14 cellular contexts compared by ENCODE assay signal in the genomic region with DNA sequence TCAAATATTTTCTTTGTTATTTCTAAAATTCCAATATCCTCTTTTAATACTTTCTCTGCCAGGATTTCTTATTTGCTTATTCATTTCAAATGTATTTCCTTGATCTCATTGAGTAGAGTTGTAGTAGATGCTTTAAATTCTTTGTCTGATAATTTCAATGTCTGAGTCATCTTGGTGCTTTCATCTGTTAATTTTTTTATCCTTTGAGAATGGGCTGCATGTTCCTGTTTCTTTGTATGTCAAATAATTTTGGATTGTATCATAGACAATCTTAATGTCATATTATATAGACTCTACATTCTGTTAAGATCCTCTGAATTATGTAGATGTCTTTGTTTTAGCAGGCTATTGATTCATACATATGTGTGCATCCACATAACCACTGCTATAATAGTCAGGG. TPM values are rescaled to one million over a fixed set of nuclear protein-coding genes. Genes with fewer than 3 reads are reported as not detected.
A peak's percentile ranks its signal among the peaks of the same experiment; 100 is the strongest.
DNase-seq lines count a peak whose midpoint lies in the region; ATAC-seq and TF ChIP-seq lines count a peak whose summit lies in the region.
"Had no signal": no experiment of that assay in that cellular context is flagged by ENCODE, and none has a peak within 500 bp of the region (broad histone marks: within the 10 kb centered on the region; RNA-seq: fewer than 3 reads in every experiment).

No MANE protein-coding gene starts in this region.

- no peak overlapping the region for H2AFZ ChIP-seq in osteoblast (ENCODE audit: low read length)

- no peaks in the 10 kb centered on the region for H3K36me3 ChIP-seq in osteoblast (ENCODE audit: insufficient read depth, low read length)

- H4K20me1 ChIP-seq in osteoblast (ENCODE audit: insufficient read depth, low read length) = no peaks in the 10 kb centered on the region

- intact Hi-C loops in left ventricle myocardium superior (cut with micrococcal nuclease) = no loop called here

- TF ChIP-seq CTCF in RWPE1 (conservative IDR thresholded peaks at IDR 0.05; ENCODE audit: low read depth) = no peak
- no peak for TF ChIP-seq CTCF in osteoblast (IDR thresholded peaks at IDR 0.05; ENCODE audit: extremely low read depth, low read depth, low read length)

- H3K4me3 ChIP-seq in osteoblast (ENCODE audit: insufficient read depth, low read length) = no peak overlapping the region
- H3K4me3 ChIP-seq: skin epidermis had no signal

- POLR2A ChIA-PET in RWPE1 (lab: Yijun Ruan, JAX; ENCODE audit: low non-redundant PET) = no interaction called here

- H3K79me2 ChIP-seq in osteoblast (ENCODE audit: insufficient read depth, low read length) = peaks cover 13% of the 10 kb centered on the region

- CTCF ChIA-PET in RWPE1 (lab: Yijun Ruan, JAX) = interaction anchor here (0.7 kb wide), 1 partner anchor 470 kb away, joined by 3 read pairs; no protein-coding TSS in a partner anchor

- peak; percentile 83 for DNase-seq in EL
- peak; percentile 51 for DNase-seq in RWPE1 (ENCODE audit: low spot score)
- DNase-seq in fibroblast of gingiva (ENCODE audit: low read depth) = peak; percentile 46
- no peak for DNase-seq in osteoblast (ENCODE audit: insufficient read length, low spot score, missing footprints)
- DNase-seq in NCI-H1417 treated with DMSO at 0.1 percent for 48 hours (lab: John Stamatoyannopoulos, UW) = no peak
- no peak for DNase-seq in COLO668 (lab: John Stamatoyannopoulos, UW; ENCODE audit: unreplicated experiment)
- DNase-seq in left ventricle myocardium superior = no peak
- DNase-seq: activated naive CD8-positive, alpha-beta T cell treated with anti-CD3 and anti-CD28 coated beads, Interleukin-2, amount 10 ng/mL, durations not matched to agents 7 days and 5 days; CD4-positive, CD25-positive, alpha-beta regulatory T cell; NCI-H1417; NCI-H446 treated with DMSO at 0.1 percent for 48 hours; SHP77 had no signal

- H3K27ac ChIP-seq in RWPE1 (peak overlapping the region; percentile 69; the same call in 1 of the 2 replicates), osteoblast (ENCODE audit: low read depth, low read length) (peak overlapping the region; percentile 89)

- H3K4me2 ChIP-seq in osteoblast (ENCODE audit: insufficient read depth, low read length) = peak overlapping the region; percentile 15

- peaks cover 50% of the 10 kb centered on the region for H3K4me1 ChIP-seq in osteoblast (ENCODE audit: insufficient read depth, low read length)

- peaks cover 3% of the 10 kb centered on the region for H3K9me3 ChIP-seq in osteoblast (ENCODE audit: low read depth, low read length)

- H3K27me3 ChIP-seq in osteoblast (ENCODE audit: insufficient read depth, low read length) = no peaks in the 10 kb centered on the region

- ATAC-seq in left ventricle myocardium superior (no peak), HG03354 (IDR thresholded peaks at IDR 0.05; ENCODE audit: poor library complexity, severe bottlenecking, unreplicated experiment) (no peak)

RNA-seq across cellular contexts. Expression of a gene that starts 57.5 kb away (rescaled TPM):
- total RNA-seq in osteoblast (0.88 and 1.4 TPM in 2 replicates), left ventricle myocardium superior (not detected)
- total RNA-seq: activated naive CD8-positive, alpha-beta T cell treated with anti-CD3 and anti-CD28 coated beads, Interleukin-2, amount 10 ng/mL, durations not matched to agents 7 days and 5 days had no signal

Comparison
In these comparisons a context has a peak if more than half of its experiments do, and no peak if none do; other contexts are left out.
1. DNase-seq: peak in EL (single experiment), RWPE1 (single experiment) and fibroblast of gingiva (single experiment); none in osteoblast (single experiment), NCI-H1417 treated with DMSO at 0.1 percent for 48 hours (single experiment), COLO668 (single experiment) and left ventricle myocardium superior (single experiment).